ENCODE assay signal across 8 cellular contexts in genomic region chr1:230068952-230069684, GRCh38. TPM values are rescaled to one million over a fixed set of nuclear protein-coding genes. Genes with fewer than 3 reads are reported as not detected.
A peak's percentile ranks its signal among the peaks of the same experiment; 100 is the strongest.
DNase-seq lines count a peak whose midpoint lies in the region; ATAC-seq and TF ChIP-seq lines count a peak whose summit lies in the region.

No MANE protein-coding gene starts in this region.

- peaks cover 66% of the 10 kb centered on the region for H4K20me1 ChIP-seq in Loucy (ENCODE audit: insufficient read depth, low read length, poor library complexity, severe bottlenecking)

- peaks cover 9% of the 10 kb centered on the region for H3F3A ChIP-seq in Loucy (ENCODE audit: low read depth)

- no peak overlapping the region for H2AFZ ChIP-seq in Loucy (ENCODE audit: low read length)

- no peak for ATAC-seq in activated naive CD8-positive, alpha-beta T cell treated with anti-CD3 and anti-CD28 coated beads, Interleukin-2, amount 10 ng/mL, durations not matched to agents 7 days and 5 days (ENCODE audit: low read depth)

- intact Hi-C loops in thyroid gland (cut with DNase I), result no loop called here

- peak overlapping the region; percentile 67 for H3K27ac Mint-ChIP-seq in activated naive CD8-positive, alpha-beta T cell treated with anti-CD3 and anti-CD28 coated beads, Interleukin-2, amount 10 ng/mL, durations not matched to agents 7 days and 5 days

- TF ChIP-seq CTCF in Loucy (conservative IDR thresholded peaks at IDR 0.05; ENCODE audit: low read length) (peak; percentile 41), kidney epithelial cell (IDR thresholded peaks at IDR 0.05; ENCODE audit: insufficient read depth, low read length, poor library complexity, severe bottlenecking) (no peak), thyroid gland (IDR thresholded peaks at IDR 0.05) (no peak)

- H3K4me3 ChIP-seq in Loucy (ENCODE audit: low read length, poor library complexity, severe bottlenecking) (peak overlapping the region; percentile 83), kidney epithelial cell (ENCODE audit: low read depth, low read length) (peak overlapping the region; percentile 85), thyroid gland (replicated peaks in 1 of 3) (peak overlapping the region in 1 of 3 donors; percentile 75)

- H3K4me3 Mint-ChIP-seq in activated naive CD8-positive, alpha-beta T cell treated with anti-CD3 and anti-CD28 coated beads, Interleukin-2, amount 10 ng/mL, durations not matched to agents 7 days and 5 days, result peak overlapping the region; percentile 91

- peaks cover 31% of the 10 kb centered on the region for H3K4me1 Mint-ChIP-seq in activated naive CD8-positive, alpha-beta T cell treated with anti-CD3 and anti-CD28 coated beads, Interleukin-2, amount 10 ng/mL, durations not matched to agents 7 days and 5 days

- H3K4me2 ChIP-seq in Loucy (ENCODE audit: low read depth, low read length, poor library complexity, severe bottlenecking), result peak overlapping the region; percentile 92

- H3K36me3 ChIP-seq in Loucy (ENCODE audit: insufficient read depth, low read length), result no peaks in the 10 kb centered on the region
- H3K36me3 ChIP-seq in kidney epithelial cell (ENCODE audit: control insufficient read depth, insufficient read depth, low read length), result no peaks in the 10 kb centered on the region
- no peaks in the 10 kb centered on the region for H3K36me3 ChIP-seq in thyroid gland

- POLR2A ChIA-PET in activated naive CD8-positive, alpha-beta T cell treated with anti-CD3 and anti-CD28 coated beads, Interleukin-2, amount 10 ng/mL, durations not matched to agents 7 days and 5 days (lab: Charles Lee), result no interaction called here

- H3K27ac ChIP-seq in thyroid gland, result peak overlapping the region in 2 of 3 donors; percentile 51 to 86

- peaks cover 57% of the 10 kb centered on the region for H3K4me1 ChIP-seq in Loucy (ENCODE audit: insufficient read depth, low read length, poor library complexity, severe bottlenecking)
- peaks cover 41 to 48% of the 10 kb centered on the region in 2 donors for H3K4me1 ChIP-seq in thyroid gland

- TF ChIP-seq POLR2A in thyroid gland (IDR thresholded peaks at IDR 0.05), result peak in 1 of 2 donors; percentile 66

- H3K9me3 ChIP-seq in Loucy (ENCODE audit: insufficient read depth, low read depth, low read length) (no peaks in the 10 kb centered on the region), thyroid gland (no peaks in the 10 kb centered on the region)

- H3K9me2 ChIP-seq in Loucy (replicated peaks; ENCODE audit: low read depth, low read length), result no peaks in the 10 kb centered on the region

- peaks cover 70% of the 10 kb centered on the region for H3K79me2 ChIP-seq in Loucy (ENCODE audit: insufficient read depth, low read length)

- 41 to 44% methylated on average over 13 of the region's 13 CpGs for WGBS in thyroid gland, 2 donors

- peaks cover 1% of the 10 kb centered on the region for H3K9me3 Mint-ChIP-seq in activated naive CD8-positive, alpha-beta T cell treated with anti-CD3 and anti-CD28 coated beads, Interleukin-2, amount 10 ng/mL, durations not matched to agents 7 days and 5 days

- peaks cover 5% of the 10 kb centered on the region for H3K36me3 Mint-ChIP-seq in activated naive CD8-positive, alpha-beta T cell treated with anti-CD3 and anti-CD28 coated beads, Interleukin-2, amount 10 ng/mL, durations not matched to agents 7 days and 5 days

- DNase-seq in DMS153 (lab: John Stamatoyannopoulos, UW) (peak; percentile 27), DMS153 treated with DMSO at 0.1 percent for 48 hours (lab: John Stamatoyannopoulos, UW; ENCODE audit: unreplicated experiment) (no peak), kidney epithelial cell (ENCODE audit: low read depth) (no peak), thyroid gland (peak; percentile 58 to 59), NCI-H2171 treated with DMSO at 0.1 percent for 48 hours (lab: John Stamatoyannopoulos, UW) (no peak), amniotic stem cell (lab: John Stamatoyannopoulos, UW) (no peak)
- no peak for DNase-seq in activated naive CD8-positive, alpha-beta T cell treated with anti-CD3 and anti-CD28 coated beads, Interleukin-2, amount 10 ng/mL, durations not matched to agents 7 days and 5 days

- peak overlapping the region; percentile 93 for H3K9ac ChIP-seq in Loucy (ENCODE audit: low read depth, low read length, poor library complexity, severe bottlenecking)

- H3K27me3 ChIP-seq in Loucy (ENCODE audit: insufficient read depth, low read length, poor library complexity, severe bottlenecking) (no peaks in the 10 kb centered on the region), kidney epithelial cell (ENCODE audit: control insufficient read depth, insufficient read depth, low read length) (no peaks in the 10 kb centered on the region), thyroid gland (no peaks in the 10 kb centered on the region)

- H3K27me3 Mint-ChIP-seq in activated naive CD8-positive, alpha-beta T cell treated with anti-CD3 and anti-CD28 coated beads, Interleukin-2, amount 10 ng/mL, durations not matched to agents 7 days and 5 days, result peaks cover 4% of the 10 kb centered on the region

RNA-seq across cellular contexts. Expression of gene GALNT2, which starts 2.1 kb away (rescaled TPM):
- 10 to 100 TPM; 25.3 to 29.0 TPM for total RNA-seq in activated naive CD8-positive, alpha-beta T cell treated with anti-CD3 and anti-CD28 coated beads, Interleukin-2, amount 10 ng/mL, durations not matched to agents 7 days and 5 days
- total RNA-seq in kidney epithelial cell (57.0 and 60.7 TPM in 2 replicates), thyroid gland (10 to 100 TPM; 26.2 to 48.9 (median 42.3) TPM)

Comparison
In these comparisons a context has a peak if more than half of its experiments do, and no peak if none do; other contexts are left out.
1. DNase-seq: peak in DMS153 (single experiment) and thyroid gland (2 of 2); none in DMS153 treated with DMSO at 0.1 percent for 48 hours (single experiment), activated naive CD8-positive, alpha-beta T cell treated with anti-CD3 and anti-CD28 coated beads, Interleukin-2, amount 10 ng/mL, durations not matched to agents 7 days and 5 days (single experiment), kidney epithelial cell (single experiment), NCI-H2171 treated with DMSO at 0.1 percent for 48 hours (single experiment) and amniotic stem cell (single experiment).